ENCODE assay signal across 8 cellular contexts in genomic region chr12:46267618-46268348, GRCh38. TPM values are rescaled to one million over a fixed set of nuclear protein-coding genes. Genes with fewer than 3 reads are reported as not detected.
DNase-seq lines count a peak whose midpoint lies in the region; ATAC-seq, FAIRE-seq and TF ChIP-seq lines count a peak whose summit lies in the region.

No MANE protein-coding gene starts in this region.

- CTCF ChIA-PET in CD4-positive, alpha-beta memory T cell (lab: Charles Lee; ENCODE audit: partially characterized antibody): interaction anchor here (1.0 to 6.3 kb wide), 10 partner anchors 32 to 143 kb away, joined by 3 to 45 read pairs (median 6); no protein-coding TSS in a partner anchor

- no peak overlapping the region for H3K27ac Mint-ChIP-seq in CD4-positive, alpha-beta memory T cell
- H3K27ac Mint-ChIP-seq in naive thymus-derived CD8-positive, alpha-beta T cell: no peak overlapping the region

- peak overlapping the region; percentile 91 to 96 for H3K4me3 ChIP-seq in CD4-positive, alpha-beta memory T cell (ENCODE audit: low read length in 2 of 2)
- peak overlapping the region; percentile 88 for H3K4me3 ChIP-seq in Karpas-422 (ENCODE audit: low read length)
- H3K4me3 ChIP-seq in tibial artery: peak overlapping the region; percentile 70 to 76

- H4K20me1 ChIP-seq in Karpas-422 (ENCODE audit: insufficient read depth, low read depth, low read length): peaks cover 17% of the 10 kb centered on the region; the same call in 1 of the 2 replicates

- POLR2A ChIA-PET in CD4-positive, alpha-beta memory T cell (lab: Charles Lee; ENCODE audit: partially characterized antibody): interaction anchor here (1.0 to 7.1 kb wide), 28 partner anchors 9 to 952 kb away, joined by 3 to 552 read pairs (median 9); partner anchors contain the start of genes AMIGO2, ARID2, PCED1B and SCAF11
- POLR2A ChIA-PET in naive thymus-derived CD8-positive, alpha-beta T cell (lab: Charles Lee): interaction anchor here (0.6 to 6.9 kb wide), 25 partner anchors 9 to 949 kb away, joined by 3 to 365 read pairs (median 9); partner anchors contain the start of genes SCAF11 and SLC38A2

- no peak for TF ChIP-seq CTCF in tibial artery (IDR thresholded peaks at IDR 0.05)

- H2AFZ ChIP-seq in Karpas-422 (ENCODE audit: low read length): peak overlapping the region; percentile 64; the same call in 1 of the 2 replicates

- DNase-seq in CD4-positive, alpha-beta memory T cell: peak in 4 of 5 donors; percentile 43 to 65 (median 50)
- DNase-seq in Karpas-422: peak; percentile 77
- peak; percentile 23 for DNase-seq in activated CD4-positive, alpha-beta T cell treated with anti-CD3 and anti-CD28 coated beads, Interleukin-2, amount 50 U/mL, for 1 hour
- DNase-seq in epithelial cell of prostate (ENCODE audit: low read depth, low spot score): no peak
- peak in 7 of 10 donors; percentile 18 to 64 (median 39) for DNase-seq in naive thymus-derived CD8-positive, alpha-beta T cell
- DNase-seq in tibial artery: no peak
- DNase-seq in GM19239 (ENCODE audit: insufficient read length, low spot score): no peak
- DNase-seq in SHP77 treated with DMSO at 0.1 percent for 48 hours (lab: John Stamatoyannopoulos, UW): no peak

- peak overlapping the region; percentile 95 for H3K27ac ChIP-seq in CD4-positive, alpha-beta memory T cell (ENCODE audit: low read depth, low read length)
- peak overlapping the region; percentile 81 for H3K27ac ChIP-seq in Karpas-422 (ENCODE audit: low read length)
- peak overlapping the region; percentile 97 for H3K27ac ChIP-seq in epithelial cell of prostate
- H3K27ac ChIP-seq in tibial artery: peak overlapping the region; percentile 88 to 91

- H3K79me2 ChIP-seq in Karpas-422 (ENCODE audit: low read length): peaks cover 61% of the 10 kb centered on the region

- H3K9me3 Mint-ChIP-seq in CD4-positive, alpha-beta memory T cell: peaks cover 0 to 2% (median 0%) of the 10 kb centered on the region in 8 donors
- peaks cover 0 to 3% (median 0%) of the 10 kb centered on the region in 9 donors for H3K9me3 Mint-ChIP-seq in naive thymus-derived CD8-positive, alpha-beta T cell

- H3K36me3 ChIP-seq in CD4-positive, alpha-beta memory T cell (ENCODE audit: insufficient read depth, low read length): no peaks in the 10 kb centered on the region
- H3K36me3 ChIP-seq in Karpas-422 (ENCODE audit: insufficient read depth, low read length): peaks cover 7% of the 10 kb centered on the region; the same call in 1 of the 2 replicates
- no peaks in the 10 kb centered on the region for H3K36me3 ChIP-seq in tibial artery

- no peaks in the 10 kb centered on the region for H3K9me3 ChIP-seq in CD4-positive, alpha-beta memory T cell (ENCODE audit: control insufficient read depth in 1 of 2, low read length in 2 of 2)
- no peaks in the 10 kb centered on the region for H3K9me3 ChIP-seq in Karpas-422 (ENCODE audit: low read length)
- H3K9me3 ChIP-seq in tibial artery: no peaks in the 10 kb centered on the region

- no peak overlapping the region for H3K4me3 Mint-ChIP-seq in CD4-positive, alpha-beta memory T cell
- no peak overlapping the region for H3K4me3 Mint-ChIP-seq in naive thymus-derived CD8-positive, alpha-beta T cell

- peaks cover 24 to 41% (median 33%) of the 10 kb centered on the region in 4 donors for H3K4me1 Mint-ChIP-seq in CD4-positive, alpha-beta memory T cell
- H3K4me1 Mint-ChIP-seq in naive thymus-derived CD8-positive, alpha-beta T cell: peaks cover 24 to 41% (median 33%) of the 10 kb centered on the region in 4 donors

- H3K36me3 Mint-ChIP-seq in CD4-positive, alpha-beta memory T cell: peaks cover 5 to 29% of the 10 kb centered on the region in 2 donors
- peaks cover 6 to 21% (median 12%) of the 10 kb centered on the region in 3 donors for H3K36me3 Mint-ChIP-seq in naive thymus-derived CD8-positive, alpha-beta T cell

- ATAC-seq in naive thymus-derived CD8-positive, alpha-beta T cell: no peak

- peak overlapping the region; percentile 83 for H3K4me2 ChIP-seq in Karpas-422 (ENCODE audit: low read depth, low read length, poor library complexity, severe bottlenecking)

- peak overlapping the region; percentile 94 for H3K9ac ChIP-seq in Karpas-422 (ENCODE audit: low read length)

- intact Hi-C loops in CD4-positive, alpha-beta memory T cell (cut with micrococcal nuclease): loop anchor here (1.0 to 5.0 kb wide), 6 partner anchors 8 to 945 kb away; partner anchors contain the start of gene ARID2
- intact Hi-C loops in tibial artery (cut with DNase I; ENCODE audit: low total_unique reads): loop anchor here (5.0 kb wide), 2 partner anchors 105 kb away; partner anchors contain the start of gene SLC38A2

- H3K27me3 ChIP-seq in CD4-positive, alpha-beta memory T cell (ENCODE audit: insufficient read depth, low read length): no peaks in the 10 kb centered on the region
- H3K27me3 ChIP-seq in Karpas-422 (ENCODE audit: low read length) (no peaks in the 10 kb centered on the region), tibial artery (no peaks in the 10 kb centered on the region)

- H3K9me2 ChIP-seq in Karpas-422 (replicated peaks; ENCODE audit: insufficient read depth, low read length): no peaks in the 10 kb centered on the region

- no peaks in the 10 kb centered on the region for H3K27me3 Mint-ChIP-seq in CD4-positive, alpha-beta memory T cell
- H3K27me3 Mint-ChIP-seq in naive thymus-derived CD8-positive, alpha-beta T cell: no peaks in the 10 kb centered on the region

- no peak for FAIRE-seq in GM19239 (lab: Jason Lieb, UNC)

- H3K4me1 ChIP-seq in CD4-positive, alpha-beta memory T cell (ENCODE audit: insufficient read depth, low read length): peaks cover 65% of the 10 kb centered on the region
- peaks cover 54% of the 10 kb centered on the region for H3K4me1 ChIP-seq in Karpas-422 (ENCODE audit: low read length)
- H3K4me1 ChIP-seq in tibial artery: peaks cover 0 to 44% (median 19%) of the 10 kb centered on the region in 4 donors

RNA-seq across cellular contexts. Expression of gene SLC38A1, which starts 1.1 kb away (rescaled TPM):
- total RNA-seq in CD4-positive, alpha-beta memory T cell: 100 to 1,000 TPM; 265 to 272 TPM
- 100 to 1,000 TPM; 230 to 307 TPM for polyA plus RNA-seq in CD4-positive, alpha-beta memory T cell
- 97.4 and 209 TPM in 2 replicates for total RNA-seq in Karpas-422 (2014; rRNA removed; shearing (Covaris generic); ENCODE audit: low replicate concordance)
- 100 to 1,000 TPM; 323 to 343 TPM for total RNA-seq in naive thymus-derived CD8-positive, alpha-beta T cell
- 100 to 1,000 TPM; 255 to 308 (median 264) TPM for polyA plus RNA-seq in naive thymus-derived CD8-positive, alpha-beta T cell

Comparison
In these comparisons a context has a peak if more than half of its experiments do, and no peak if none do; other contexts are left out.
1. DNase-seq: peak in CD4-positive, alpha-beta memory T cell (4 of 5), Karpas-422 (single experiment), activated CD4-positive, alpha-beta T cell treated with anti-CD3 and anti-CD28 coated beads, Interleukin-2, amount 50 U/mL, for 1 hour (single experiment) and naive thymus-derived CD8-positive, alpha-beta T cell (7 of 10); none in epithelial cell of prostate (single experiment), tibial artery (0 of 2), GM19239 (single experiment) and SHP77 treated with DMSO at 0.1 percent for 48 hours (single experiment).
2. Peak in every context shown above with its lines, with median percentiles within 50 percentile points of each other: H3K27ac ChIP-seq and H3K4me3 ChIP-seq.